Comparison of ENCODE assay signal across 31 cellular contexts in the genomic region with DNA sequence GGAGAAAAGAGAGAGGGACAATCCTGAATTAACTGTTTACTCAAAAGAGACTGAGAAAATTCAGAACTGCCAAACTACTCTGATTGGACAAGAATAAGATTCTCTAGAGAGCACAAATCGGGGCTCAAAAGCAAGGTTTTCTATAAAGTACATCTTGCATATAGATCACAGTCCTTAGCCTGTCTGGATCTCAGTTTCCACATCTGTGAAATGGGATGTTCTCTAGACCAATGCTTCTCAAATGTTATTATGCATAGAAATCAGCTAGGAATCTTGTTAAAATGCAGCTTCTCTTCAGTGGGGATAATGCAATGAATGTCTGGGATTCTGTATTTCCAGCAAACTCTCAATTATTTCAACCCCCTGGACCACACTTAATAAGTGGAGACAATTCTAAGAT.
"Had no signal": no experiment of that assay in that cellular context is flagged by ENCODE, and none has a peak within 500 bp of the region (broad histone marks: within the 10 kb centered on the region; RNA-seq: fewer than 3 reads in every experiment).

No MANE protein-coding gene starts in this region.

- H3K27ac ChIP-seq: body of pancreas, epithelial cell of prostate, esophagus squamous epithelium, gastrocnemius medialis, pancreas, prostate gland, sigmoid colon, suprapubic skin, tibial nerve had no signal

- H3K4me1 ChIP-seq: body of pancreas, gastrocnemius medialis, pancreas, prostate gland had no signal

- DNase-seq: activated CD4-positive, alpha-beta T cell treated with anti-CD3 and anti-CD28 coated beads for 36 hours; activated CD4-positive, CD25-positive, alpha-beta regulatory T cell; activated CD8-positive, alpha-beta memory T cell treated with anti-CD3 and anti-CD28 coated beads, Interleukin-2, amount 10 ng/mL, durations not matched to agents 7 days and 5 days; activated naive CD4-positive, alpha-beta T cell treated with Interleukin-2 at 50 U/mL for 16 hours; activated T-cell treated with anti-CD3 and anti-CD28 coated beads, Interleukin-2, amount 50 U/mL, for 48 hours; anterior cingulate cortex; dermis blood vessel endothelial cell; effector CD8-positive, alpha-beta T cell; esophagus squamous epithelium; gastrocnemius medialis; glutamatergic neuron; islet precursor cell; left colon; mammary epithelial cell; naive thymus-derived CD4-positive, alpha-beta T cell; pancreas; retina; sigmoid colon; small intestine; stimulated activated CD4-positive, alpha-beta T cell treated with anti-CD3 and anti-CD28 coated beads, Interleukin-1b, Interleukin-23, amount 100 ng/mL, for 48 hours; stimulated activated CD4-positive, alpha-beta T cell treated with anti-CD3 and anti-CD28 coated beads, Interleukin-4, amount 100 ng/mL, for 4 hours; stimulated activated CD8-positive, alpha-beta memory T cell treated with anti-CD3 and anti-CD28 coated beads, Interleukin-4, amount 100 ng/mL, for 48 hours; stimulated activated naive CD4-positive, alpha-beta T cell had no signal

- H3K4me3 Mint-ChIP-seq: activated CD4-positive, alpha-beta T cell treated with anti-CD3 and anti-CD28 coated beads for 36 hours; activated CD8-positive, alpha-beta memory T cell treated with anti-CD3 and anti-CD28 coated beads, Interleukin-2, amount 10 ng/mL, durations not matched to agents 7 days and 5 days; activated CD8-positive, alpha-beta T cell treated with anti-CD3 and anti-CD28 coated beads, Interleukin-2, amount 10 ng/mL, durations not matched to agents 7 days and 5 days; activated naive CD8-positive, alpha-beta T cell; mesothelial cell of epicardium had no signal

- H3K36me3 Mint-ChIP-seq: mesothelial cell of epicardium had no signal

- H3K27ac Mint-ChIP-seq: activated CD4-positive, alpha-beta T cell treated with anti-CD3 and anti-CD28 coated beads for 36 hours; activated CD8-positive, alpha-beta memory T cell treated with anti-CD3 and anti-CD28 coated beads, Interleukin-2, amount 10 ng/mL, durations not matched to agents 7 days and 5 days; activated naive CD8-positive, alpha-beta T cell; mesothelial cell of epicardium had no signal

- H3K36me3 ChIP-seq: esophagus squamous epithelium, gastrocnemius medialis, pancreas, prostate gland, sigmoid colon, suprapubic skin, tibial nerve had no signal

- H3K27me3 Mint-ChIP-seq: activated CD4-positive, alpha-beta T cell treated with anti-CD3 and anti-CD28 coated beads for 36 hours; activated CD8-positive, alpha-beta memory T cell treated with anti-CD3 and anti-CD28 coated beads, Interleukin-2, amount 10 ng/mL, durations not matched to agents 7 days and 5 days; activated naive CD8-positive, alpha-beta T cell; naive thymus-derived CD4-positive, alpha-beta T cell had no signal

- H3K4me3 ChIP-seq: body of pancreas, gastrocnemius medialis, pancreas, prostate gland, sigmoid colon, suprapubic skin, tibial nerve had no signal

- ATAC-seq: activated CD8-positive, alpha-beta memory T cell treated with anti-CD3 and anti-CD28 coated beads, Interleukin-2, amount 10 ng/mL, durations not matched to agents 7 days and 5 days; body of pancreas; gastrocnemius medialis; left colon had no signal

- H3K27me3 ChIP-seq: body of pancreas, esophagus squamous epithelium, gastrocnemius medialis, pancreas, sigmoid colon, suprapubic skin, tibial nerve had no signal

- H3K9me3 ChIP-seq: body of pancreas, esophagus squamous epithelium, gastrocnemius medialis, pancreas, prostate gland, sigmoid colon, suprapubic skin, tibial nerve had no signal

- H3K4me1 Mint-ChIP-seq: mesothelial cell of epicardium had no signal

- H3K9me3 Mint-ChIP-seq: mesothelial cell of epicardium had no signal
